In the genomic region with DNA sequence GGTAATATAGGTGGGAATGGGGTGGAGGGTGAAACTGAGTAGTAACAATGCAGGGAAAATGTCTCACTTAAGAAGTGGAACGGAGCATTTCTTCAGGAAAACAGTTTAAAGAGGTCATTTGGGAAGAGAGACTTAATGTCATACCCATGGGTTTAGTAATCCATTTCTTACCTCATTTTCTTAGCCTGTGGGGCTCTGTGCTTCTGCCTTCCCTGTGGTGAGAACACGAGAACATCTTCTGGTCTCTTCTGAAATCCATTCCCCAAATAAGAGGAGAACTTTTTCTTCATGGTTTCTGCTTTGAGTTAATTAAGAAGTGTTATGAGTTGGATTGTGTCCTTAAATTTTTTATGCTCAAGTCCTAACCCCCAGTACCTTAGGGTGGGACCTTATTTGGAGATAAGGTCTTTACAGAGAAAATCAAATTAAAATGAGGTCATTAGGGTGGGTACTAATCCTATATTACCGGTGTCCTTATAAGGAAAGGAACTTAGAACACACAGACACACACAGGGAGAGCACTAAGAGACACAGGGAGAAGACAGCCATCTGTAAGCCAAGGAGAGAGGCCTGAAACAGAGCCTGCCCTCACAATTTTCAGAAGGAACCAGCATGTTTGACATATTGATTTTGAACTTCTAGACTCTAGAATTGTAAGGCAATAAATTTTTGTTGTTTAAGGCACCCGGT, we compare ENCODE assay signal across 1 cellular context.
TF ChIP-seq lines count a peak whose summit lies in the region.

No MANE protein-coding gene starts in this region.

TF ChIP-seq in IMR-90, 13 proteins besides CTCF, POLR2A, EP300 and RAD21:
- TF ChIP-seq CHD1 (IDR thresholded peaks at IDR 0.05; ENCODE audit: low read depth, low read length) (no peak), BHLHE40 (IDR thresholded peaks at IDR 0.05; ENCODE audit: low read depth, low read length) (no peak), RCOR1 (IDR thresholded peaks at IDR 0.05; ENCODE audit: insufficient replicate concordance, low read length) (no peak), SMC3 (IDR thresholded peaks at IDR 0.05; ENCODE audit: low read depth, low read length) (no peak), MAFK (IDR thresholded peaks at IDR 0.05; ENCODE audit: low read depth, low read length) (no peak), FOS (IDR thresholded peaks at IDR 0.05; ENCODE audit: low read depth, low read length) (no peak), NFE2L2 (IDR thresholded peaks at IDR 0.05; ENCODE audit: low read depth, low read length) (no peak), CEBPB (IDR thresholded peaks at IDR 0.05; ENCODE audit: low read depth, low read length) (no peak), MXI1 (IDR thresholded peaks at IDR 0.05; ENCODE audit: borderline replicate concordance, low read depth, low read length) (no peak), RFX5 (IDR thresholded peaks at IDR 0.05; ENCODE audit: low read depth, low read length) (no peak), MAZ (IDR thresholded peaks at IDR 0.05; ENCODE audit: borderline replicate concordance, low read depth, low read length) (no peak)
- TF ChIP-seq, protein P1, sequence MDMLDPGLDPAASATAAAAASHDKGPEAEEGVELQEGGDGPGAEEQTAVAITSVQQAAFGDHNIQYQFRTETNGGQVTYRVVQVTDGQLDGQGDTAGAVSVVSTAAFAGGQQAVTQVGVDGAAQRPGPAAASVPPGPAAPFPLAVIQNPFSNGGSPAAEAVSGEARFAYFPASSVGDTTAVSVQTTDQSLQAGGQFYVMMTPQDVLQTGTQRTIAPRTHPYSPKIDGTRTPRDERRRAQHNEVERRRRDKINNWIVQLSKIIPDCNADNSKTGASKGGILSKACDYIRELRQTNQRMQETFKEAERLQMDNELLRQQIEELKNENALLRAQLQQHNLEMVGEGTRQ (IDR thresholded peaks at IDR 0.05; ENCODE audit: low read depth, low read length) = no peak
- TF ChIP-seq, protein P2, sequence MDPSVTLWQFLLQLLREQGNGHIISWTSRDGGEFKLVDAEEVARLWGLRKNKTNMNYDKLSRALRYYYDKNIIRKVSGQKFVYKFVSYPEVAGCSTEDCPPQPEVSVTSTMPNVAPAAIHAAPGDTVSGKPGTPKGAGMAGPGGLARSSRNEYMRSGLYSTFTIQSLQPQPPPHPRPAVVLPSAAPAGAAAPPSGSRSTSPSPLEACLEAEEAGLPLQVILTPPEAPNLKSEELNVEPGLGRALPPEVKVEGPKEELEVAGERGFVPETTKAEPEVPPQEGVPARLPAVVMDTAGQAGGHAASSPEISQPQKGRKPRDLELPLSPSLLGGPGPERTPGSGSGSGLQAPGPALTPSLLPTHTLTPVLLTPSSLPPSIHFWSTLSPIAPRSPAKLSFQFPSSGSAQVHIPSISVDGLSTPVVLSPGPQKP (IDR thresholded peaks at IDR 0.05; ENCODE audit: borderline replicate concordance, low read depth, low read length) = no peak
